Comparison of ENCODE assay signal across 8 cellular contexts in the genomic region with DNA sequence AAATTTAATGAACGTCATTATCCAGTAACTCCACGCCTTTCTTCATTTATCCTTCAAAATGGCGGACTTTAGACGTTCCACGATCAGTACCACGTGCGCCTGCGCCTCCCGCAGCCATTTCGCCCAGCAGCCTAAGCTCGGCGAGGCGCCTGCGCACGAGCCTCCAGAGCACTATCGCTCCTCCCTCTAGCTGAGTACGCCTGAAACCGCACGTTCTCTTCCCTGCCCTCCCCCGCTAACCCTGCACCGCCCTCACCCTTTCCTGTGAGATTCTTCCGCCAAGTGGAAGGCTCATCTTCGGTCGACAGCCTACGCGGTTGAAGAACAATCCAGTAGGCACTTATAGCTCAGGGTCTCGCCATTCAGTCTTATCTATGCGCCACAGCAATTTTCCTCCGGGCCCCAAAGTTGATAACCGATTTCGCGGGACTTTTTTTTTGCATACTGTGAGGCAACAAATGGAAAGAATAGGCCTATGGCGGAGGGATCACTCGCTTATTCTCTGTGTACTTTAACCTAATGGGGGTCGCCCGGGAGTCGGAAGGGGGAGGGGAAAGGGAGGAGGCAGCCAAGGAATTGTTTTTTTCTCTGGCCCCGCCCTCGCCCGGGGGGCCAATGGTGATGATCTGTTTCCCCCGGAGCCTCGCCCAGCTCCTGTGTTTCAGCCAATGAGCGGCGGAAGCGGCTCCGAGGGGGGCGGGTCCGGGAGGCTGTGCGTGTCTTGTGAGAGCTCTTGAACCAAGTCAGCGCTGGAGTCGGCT. TPM values are rescaled to one million over a fixed set of nuclear protein-coding genes. Genes with fewer than 3 reads are reported as not detected.
DNase-seq lines count a peak whose midpoint lies in the region; ATAC-seq and TF ChIP-seq lines count a peak whose summit lies in the region.

A gene with protein sequence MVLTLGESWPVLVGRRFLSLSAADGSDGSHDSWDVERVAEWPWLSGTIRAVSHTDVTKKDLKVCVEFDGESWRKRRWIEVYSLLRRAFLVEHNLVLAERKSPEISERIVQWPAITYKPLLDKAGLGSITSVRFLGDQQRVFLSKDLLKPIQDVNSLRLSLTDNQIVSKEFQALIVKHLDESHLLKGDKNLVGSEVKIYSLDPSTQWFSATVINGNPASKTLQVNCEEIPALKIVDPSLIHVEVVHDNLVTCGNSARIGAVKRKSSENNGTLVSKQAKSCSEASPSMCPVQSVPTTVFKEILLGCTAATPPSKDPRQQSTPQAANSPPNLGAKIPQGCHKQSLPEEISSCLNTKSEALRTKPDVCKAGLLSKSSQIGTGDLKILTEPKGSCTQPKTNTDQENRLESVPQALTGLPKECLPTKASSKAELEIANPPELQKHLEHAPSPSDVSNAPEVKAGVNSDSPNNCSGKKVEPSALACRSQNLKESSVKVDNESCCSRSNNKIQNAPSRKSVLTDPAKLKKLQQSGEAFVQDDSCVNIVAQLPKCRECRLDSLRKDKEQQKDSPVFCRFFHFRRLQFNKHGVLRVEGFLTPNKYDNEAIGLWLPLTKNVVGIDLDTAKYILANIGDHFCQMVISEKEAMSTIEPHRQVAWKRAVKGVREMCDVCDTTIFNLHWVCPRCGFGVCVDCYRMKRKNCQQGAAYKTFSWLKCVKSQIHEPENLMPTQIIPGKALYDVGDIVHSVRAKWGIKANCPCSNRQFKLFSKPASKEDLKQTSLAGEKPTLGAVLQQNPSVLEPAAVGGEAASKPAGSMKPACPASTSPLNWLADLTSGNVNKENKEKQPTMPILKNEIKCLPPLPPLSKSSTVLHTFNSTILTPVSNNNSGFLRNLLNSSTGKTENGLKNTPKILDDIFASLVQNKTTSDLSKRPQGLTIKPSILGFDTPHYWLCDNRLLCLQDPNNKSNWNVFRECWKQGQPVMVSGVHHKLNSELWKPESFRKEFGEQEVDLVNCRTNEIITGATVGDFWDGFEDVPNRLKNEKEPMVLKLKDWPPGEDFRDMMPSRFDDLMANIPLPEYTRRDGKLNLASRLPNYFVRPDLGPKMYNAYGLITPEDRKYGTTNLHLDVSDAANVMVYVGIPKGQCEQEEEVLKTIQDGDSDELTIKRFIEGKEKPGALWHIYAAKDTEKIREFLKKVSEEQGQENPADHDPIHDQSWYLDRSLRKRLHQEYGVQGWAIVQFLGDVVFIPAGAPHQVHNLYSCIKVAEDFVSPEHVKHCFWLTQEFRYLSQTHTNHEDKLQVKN (N-terminal part only) (plus strand): TSS at position 741 of the 761 bp plus-strand sequence. CDS start 677 bp downstream, outside the sequence.

- intact Hi-C loops in breast epithelium (cut with DNase I; ENCODE audit: low total_unique reads): no loop called here

- H3K9ac ChIP-seq in iPS-15b (ENCODE audit: low read depth, low read length): peak within 1 kb of the TSS; percentile 66

- H2AFZ ChIP-seq in ACC112 (ENCODE audit: low read length, unreplicated experiment): peak within 1 kb of the TSS; percentile 99

- H3K79me2 ChIP-seq in ACC112 (ENCODE audit: control insufficient read depth, insufficient read depth, low read length, unreplicated experiment): peaks cover 41% of the 10 kb centered on the region

- TF ChIP-seq CTCF in WERI-Rb-1 (IDR thresholded peaks at IDR 0.05; ENCODE audit: low read depth, low read length) (no peak), breast epithelium (IDR thresholded peaks at IDR 0.05) (no peak)

- ATAC-seq in GM18873 (IDR thresholded peaks at IDR 0.05; ENCODE audit: low FRiP score, unreplicated experiment) (peak; percentile 70), HG03175 (IDR thresholded peaks at IDR 0.05; ENCODE audit: unreplicated experiment) (peak; percentile 83)

- peaks cover 9% of the 10 kb centered on the region for H3K9me3 ChIP-seq in WERI-Rb-1 (ENCODE audit: severe bottlenecking)
- peaks cover 10 to 37% of the 10 kb centered on the region in 2 donors for H3K9me3 ChIP-seq in breast epithelium
- H3K9me3 ChIP-seq in iPS-15b (ENCODE audit: control insufficient read depth, insufficient read depth, low read length): peaks cover 4% of the 10 kb centered on the region

- H3K4me1 ChIP-seq in ACC112 (ENCODE audit: control insufficient read depth, insufficient read depth, low read length, unreplicated experiment) (peaks cover 25% of the 10 kb centered on the region), breast epithelium (peaks cover 7 to 19% of the 10 kb centered on the region in 2 donors), iPS-15b (ENCODE audit: control insufficient read depth, insufficient read depth, low read length) (peaks cover 3% of the 10 kb centered on the region)

- H3K27me3 ChIP-seq in ACC112 (ENCODE audit: insufficient read depth, low read length): no peaks in the 10 kb centered on the region
- H3K27me3 ChIP-seq in WERI-Rb-1 (ENCODE audit: insufficient read depth, low read depth, severe bottlenecking): no peaks in the 10 kb centered on the region
- H3K27me3 ChIP-seq in breast epithelium: no peaks in the 10 kb centered on the region
- H3K27me3 ChIP-seq in iPS-15b (ENCODE audit: control insufficient read depth, insufficient read depth, low read length): no peaks in the 10 kb centered on the region

- peak; percentile 89 for TF ChIP-seq POLR2A in breast epithelium (IDR thresholded peaks at IDR 0.05)

- H3K27ac ChIP-seq in ACC112 (ENCODE audit: low read depth, low read length): peak within 1 kb of the TSS; percentile 99
- H3K27ac ChIP-seq in WERI-Rb-1: peak within 1 kb of the TSS; percentile 98
- peak within 1 kb of the TSS; percentile 95 to 99 for H3K27ac ChIP-seq in breast epithelium

- H3K4me3 ChIP-seq in ACC112 (ENCODE audit: low read depth, low read length) (peak within 1 kb of the TSS; percentile 84), WERI-Rb-1 (ENCODE audit: low read depth, low read length) (peak within 1 kb of the TSS; percentile 63), breast epithelium (peak within 1 kb of the TSS; percentile 59 to 93 (median 68)), iPS-15b (ENCODE audit: low read depth, low read length) (peak within 1 kb of the TSS; percentile 72), skeletal muscle cell (ENCODE audit: low read depth, low read length) (peak within 1 kb of the TSS; percentile 77)

- H3K36me3 ChIP-seq in ACC112 (ENCODE audit: insufficient read depth, low read length): peaks cover 24% of the 10 kb centered on the region
- H3K36me3 ChIP-seq in WERI-Rb-1: peaks cover 20% of the 10 kb centered on the region
- no peaks in the 10 kb centered on the region for H3K36me3 ChIP-seq in breast epithelium
- no peaks in the 10 kb centered on the region for H3K36me3 ChIP-seq in iPS-15b (ENCODE audit: control insufficient read depth, insufficient read depth, low read length)

- DNase-seq in NCI-H2227 treated with DMSO at 0.1 percent for 48 hours (lab: John Stamatoyannopoulos, UW) (peak; percentile 99), WERI-Rb-1 (peak; percentile 99), breast epithelium (ENCODE audit: low spot score in 2 of 2) (peak; percentile 100), skeletal muscle cell (ENCODE audit: low read depth) (peak; percentile 99)

RNA-seq across cellular contexts. Expression of the gene that starts here (rescaled TPM):
- total RNA-seq in breast epithelium: 10 to 100 TPM; 40.6 to 79.0 (median 61.3) TPM

Comparison
In these comparisons a context has a peak if more than half of its experiments do, and no peak if none do; other contexts are left out.
1. Peak in every context shown above with its lines: DNase-seq, ATAC-seq, H3K4me3 ChIP-seq and H3K27ac ChIP-seq.